In the genomic region with DNA sequence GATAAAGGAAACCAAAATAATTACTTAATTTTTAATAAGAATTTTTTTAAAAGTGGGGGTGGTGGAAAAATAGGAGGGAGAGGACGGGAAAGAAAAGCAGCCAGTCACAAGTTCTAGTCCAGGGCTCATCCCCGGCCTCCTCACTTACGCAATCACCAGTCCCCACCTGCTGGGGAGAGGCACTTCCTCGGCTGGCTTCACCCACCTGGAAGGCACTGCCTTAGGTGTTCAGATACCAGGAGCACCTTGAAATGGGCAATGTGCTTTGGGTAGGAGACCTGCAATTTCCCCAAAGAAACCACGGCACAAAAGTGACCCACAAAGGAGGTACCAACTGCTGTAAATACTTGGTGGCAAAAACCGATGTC, we compare ENCODE assay signal across 1 cellular context.
TF ChIP-seq lines count a peak whose summit lies in the region.

No MANE protein-coding gene starts in this region.

TF ChIP-seq in HepG2, 621 proteins besides CTCF, POLR2A, EP300 and RAD21 (continued from another document):
- 0 out of 2 replicates have a peak, but pooled peaks have one; percentile 22 for TF ChIP-seq CEBPG (CRISPR knock-in tag; IDR thresholded peaks at IDR 0.05)
- TF ChIP-seq AKAP8 (CRISPR knock-in tag; IDR thresholded peaks at IDR 0.05), result no peak
- TF ChIP-seq HOMEZ (CRISPR knock-in tag; IDR thresholded peaks at IDR 0.05; ENCODE audit: low read depth), result no peak
- TF ChIP-seq SMC3 (IDR thresholded peaks at IDR 0.05; ENCODE audit: low read length), result no peak
